Comparison of ENCODE assay signal across 30 cellular contexts in the genomic region with DNA sequence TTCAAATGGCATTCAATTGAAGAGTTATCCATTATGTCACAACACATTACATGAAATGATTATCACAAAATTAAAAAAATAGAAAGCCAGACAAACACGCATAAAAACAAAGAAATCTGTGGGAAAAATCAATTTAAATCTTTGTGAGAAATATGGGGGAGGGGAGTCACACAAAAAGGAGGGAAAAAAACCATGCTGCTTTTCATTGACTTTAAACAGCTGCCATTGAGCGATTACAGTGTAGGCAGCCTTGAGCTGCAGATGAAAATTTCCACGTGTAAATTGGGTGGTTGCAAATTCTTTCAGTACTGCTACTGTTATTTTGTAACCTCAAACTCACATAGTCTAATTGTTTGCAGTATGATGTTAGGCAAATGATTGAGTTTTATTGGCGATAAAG.
"Had no signal": no experiment of that assay in that cellular context is flagged by ENCODE, and none has a peak within 500 bp of the region (broad histone marks: within the 10 kb centered on the region; RNA-seq: fewer than 3 reads in every experiment).

No MANE protein-coding gene starts in this region.

- H3K27ac Mint-ChIP-seq: dendritic cell treated with granulocyte-macrophage colony-stimulating factor and Interleukin-4, amounts not matched to agents 40 ng/mL and 50 ng/mL, for 4 days; endodermal cell; mesothelial cell of epicardium; naive thymus-derived CD4-positive, alpha-beta T cell; neural progenitor cell; progenitor cell of endocrine pancreas; stimulated activated naive CD8-positive, alpha-beta T cell treated with anti-CD3 and anti-CD28 coated beads, Interleukin-15, amount 100 ng/mL, for 72 hours had no signal

- H2AFZ ChIP-seq: neural progenitor cell, parathyroid adenoma had no signal

- H3K4me1 ChIP-seq: gastrocnemius medialis, right atrium auricular region, suprapubic skin, transverse colon, upper lobe of right lung, uterus had no signal

- H3K27ac ChIP-seq: epithelial cell of prostate, gastrocnemius medialis, neural progenitor cell, parathyroid adenoma, right atrium auricular region, suprapubic skin, transverse colon, upper lobe of right lung, uterus had no signal

- H3K4me3 ChIP-seq: gastrocnemius medialis, neural progenitor cell, right atrium auricular region, smooth muscle cell, suprapubic skin, transverse colon, upper lobe of right lung, uterus had no signal

- H3K36me3 ChIP-seq: gastrocnemius medialis, neural progenitor cell, right atrium auricular region, suprapubic skin, transverse colon, upper lobe of right lung, uterus had no signal

- ATAC-seq: esophagus mucosa; gastrocnemius medialis; left lobe of liver; naive thymus-derived CD4-positive, alpha-beta T cell; sciatic nerve; stimulated activated naive CD8-positive, alpha-beta T cell treated with anti-CD3 and anti-CD28 coated beads, Interleukin-15, amount 100 ng/mL, for 72 hours; upper lobe of right lung had no signal

- H3K4me1 Mint-ChIP-seq: naive thymus-derived CD4-positive, alpha-beta T cell; stimulated activated naive CD8-positive, alpha-beta T cell treated with anti-CD3 and anti-CD28 coated beads, Interleukin-15, amount 100 ng/mL, for 72 hours had no signal

- FAIRE-seq: kidney had no signal

- H3K9me3 Mint-ChIP-seq: endodermal cell, mesothelial cell of epicardium, nephron, neural progenitor cell had no signal

- H3K36me3 Mint-ChIP-seq: mesothelial cell of epicardium; naive thymus-derived CD4-positive, alpha-beta T cell; neural progenitor cell had no signal

- H3K27me3 ChIP-seq: gastrocnemius medialis, neural progenitor cell, right atrium auricular region, suprapubic skin, transverse colon, upper lobe of right lung, uterus had no signal

- H3K27me3 Mint-ChIP-seq: dendritic cell treated with granulocyte-macrophage colony-stimulating factor and Interleukin-4, amounts not matched to agents 40 ng/mL and 50 ng/mL, for 4 days; progenitor cell of endocrine pancreas; stimulated activated naive CD8-positive, alpha-beta T cell treated with anti-CD3 and anti-CD28 coated beads, Interleukin-15, amount 100 ng/mL, for 72 hours had no signal

- H3K4me2 ChIP-seq: neural progenitor cell, smooth muscle cell had no signal

- DNase-seq: effector CD8-positive, alpha-beta T cell; endodermal cell; foreskin fibroblast; gastrocnemius medialis; head of caudate nucleus; kidney; mesenchymal stem cell; naive thymus-derived CD4-positive, alpha-beta T cell; stimulated activated CD4-positive, alpha-beta T cell treated with anti-CD3 and anti-CD28 coated beads, Interleukin-12 subunit alpha, Interleukin-12 subunit beta, amount 100 ng/mL, for 4 hours; stimulated activated CD4-positive, alpha-beta T cell treated with anti-CD3 and anti-CD28 coated beads, Interleukin-1b, Interleukin-23, amount 100 ng/mL, for 48 hours; stimulated activated CD4-positive, alpha-beta T cell treated with anti-CD3 and anti-CD28 coated beads, Interleukin-4, amount 100 ng/mL, for 1 hour; stimulated activated CD8-positive, alpha-beta memory T cell treated with anti-CD3 and anti-CD28 coated beads, Interleukin-4, amount 100 ng/mL, for 48 hours; stimulated activated naive CD4-positive, alpha-beta T cell; stimulated activated naive CD8-positive, alpha-beta T cell treated with anti-CD3 and anti-CD28 coated beads, Interleukin-15, amount 100 ng/mL, for 72 hours; transverse colon; upper lobe of right lung; uterus had no signal

- H3K79me2 ChIP-seq: parathyroid adenoma had no signal

- H3K4me3 Mint-ChIP-seq: dendritic cell treated with granulocyte-macrophage colony-stimulating factor and Interleukin-4, amounts not matched to agents 40 ng/mL and 50 ng/mL, for 4 days; endodermal cell; mesothelial cell of epicardium; naive thymus-derived CD4-positive, alpha-beta T cell; nephron; neural progenitor cell; stimulated activated naive CD8-positive, alpha-beta T cell treated with anti-CD3 and anti-CD28 coated beads, Interleukin-15, amount 100 ng/mL, for 72 hours had no signal
